Comparison of ENCODE assay signal across 1 cellular context in genomic region chr3:43618142-43618541, GRCh38.
TF ChIP-seq lines count a peak whose summit lies in the region.

No MANE protein-coding gene starts in this region.

TF ChIP-seq in WTC11, 78 proteins besides CTCF, POLR2A, EP300 and RAD21 (continued from another document):
- no peak for TF ChIP-seq E2F5 (CRISPR knock-in tag; IDR thresholded peaks at IDR 0.05)
- TF ChIP-seq TCF7 (CRISPR knock-in tag; IDR thresholded peaks at IDR 0.05; ENCODE audit: low read depth), result no peak
- TF ChIP-seq, protein P1, sequence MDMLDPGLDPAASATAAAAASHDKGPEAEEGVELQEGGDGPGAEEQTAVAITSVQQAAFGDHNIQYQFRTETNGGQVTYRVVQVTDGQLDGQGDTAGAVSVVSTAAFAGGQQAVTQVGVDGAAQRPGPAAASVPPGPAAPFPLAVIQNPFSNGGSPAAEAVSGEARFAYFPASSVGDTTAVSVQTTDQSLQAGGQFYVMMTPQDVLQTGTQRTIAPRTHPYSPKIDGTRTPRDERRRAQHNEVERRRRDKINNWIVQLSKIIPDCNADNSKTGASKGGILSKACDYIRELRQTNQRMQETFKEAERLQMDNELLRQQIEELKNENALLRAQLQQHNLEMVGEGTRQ (CRISPR knock-in tag; IDR thresholded peaks at IDR 0.05), result no peak
- no peak for TF ChIP-seq ETV6 (CRISPR knock-in tag; IDR thresholded peaks at IDR 0.05)
TF ChIP-seq in WTC11: peak in this region for 0.
